Comparison of ENCODE assay signal across 9 cellular contexts in genomic region chr12:6550294-6551062, GRCh38. TPM values are rescaled to one million over a fixed set of nuclear protein-coding genes. Genes with fewer than 3 reads are reported as not detected.
A peak's percentile ranks its signal among the peaks of the same experiment; 100 is the strongest.
DNase-seq lines count a peak whose midpoint lies in the region; ATAC-seq, FAIRE-seq and TF ChIP-seq lines count a peak whose summit lies in the region.
"Had no signal": no experiment of that assay in that cellular context is flagged by ENCODE, and none has a peak within 500 bp of the region (broad histone marks: within the 10 kb centered on the region; RNA-seq: fewer than 3 reads in every experiment).

No MANE protein-coding gene starts in this region.

- H3K4me2 ChIP-seq in H1 (ENCODE audit: insufficient read depth in 1 of 2, low read depth in 2 of 2, low read length in 2 of 2) = no peak overlapping the region

- H3K9me3 Mint-ChIP-seq in stimulated activated naive B cell treated with anti-CD40 and anti-IgM and Interleukin-4, amounts not matched to agents 10 μg/mL and 1 μg/mL and 100 μg/mL, for 72 hours = no peaks in the 10 kb centered on the region
- H3K9me3 Mint-ChIP-seq in WTC11 = no peaks in the 10 kb centered on the region

- POLR2A ChIA-PET in H1 (lab: Charles Lee; ENCODE audit: partially characterized antibody) = interaction anchor here (0.7 to 24.2 kb wide), 14 partner anchors 8 to 149 kb away, joined by 3 to 665 read pairs (median 4); partner anchors contain the start of genes GAPDH and NOP2
- POLR2A ChIA-PET in WTC11 (lab: Charles Lee) = no interaction called here

- H3K9ac ChIP-seq in H1 (replicated peaks in 1 of 4; ENCODE audit: extremely low read depth in 1 of 4, low read depth in 3 of 4, low read length in 3 of 4) = no peak overlapping the region

- H2BK5ac ChIP-seq in H1 (ENCODE audit: low read depth, low read length) = no peak overlapping the region; the same call in 1 of the 2 replicates

- H4K91ac ChIP-seq in H1 (replicated peaks; ENCODE audit: insufficient read length, low read length) = no peak overlapping the region

- no peak overlapping the region for H2BK20ac ChIP-seq in H1 (ENCODE audit: low read length)

- H2BK120ac ChIP-seq in H1 (replicated peaks; ENCODE audit: low read depth, low read length) = no peak overlapping the region

- CTCF ChIA-PET in H1 (lab: Charles Lee; ENCODE audit: partially characterized antibody) (interaction anchor here (0.9 to 24.9 kb wide), 11 partner anchors 4 to 275 kb away, joined by 3 to 462 read pairs (median 6); partner anchors contain the start of genes GAPDH, IFFO1 and NOP2), WTC11 (lab: Charles Lee) (interaction anchor here (1.3 to 13.4 kb wide), 5 partner anchors 12 to 322 kb away, joined by 3 to 195 read pairs (median 12); partner anchors contain the start of gene SPSB2)

- H3K27me3 Mint-ChIP-seq in stimulated activated naive B cell treated with anti-CD40 and anti-IgM and Interleukin-4, amounts not matched to agents 10 μg/mL and 1 μg/mL and 100 μg/mL, for 72 hours = no peaks in the 10 kb centered on the region
- no peaks in the 10 kb centered on the region for H3K27me3 Mint-ChIP-seq in WTC11 (ENCODE audit: low read depth)
- H3K27me3 Mint-ChIP-seq: activated CD8-positive, alpha-beta memory T cell treated with anti-CD3 and anti-CD28 coated beads, Interleukin-2, amount 10 ng/mL, durations not matched to agents 7 days and 5 days had no signal

- no peak overlapping the region for H2BK12ac ChIP-seq in H1 (ENCODE audit: low read depth, low read length)

- H3K4ac ChIP-seq in H1 (replicated peaks; ENCODE audit: insufficient read length, low read depth, low read length) = no peak overlapping the region

- H3K36me3 ChIP-seq in H1 (ENCODE audit: control insufficient read depth in 2 of 4, insufficient read depth in 4 of 4, low read length in 3 of 4) = peaks cover 6 to 23% (median 12%) of the 10 kb centered on the region in 4 experiments; a peak in 6 of 8 replicates
- H3K36me3 ChIP-seq in psoas muscle (ENCODE audit: insufficient read depth in 1 of 2, low read depth in 1 of 2) = peaks cover 0 to 49% of the 10 kb centered on the region in 2 donors

- peaks cover 50 to 70% of the 10 kb centered on the region in 2 donors for H3K36me3 Mint-ChIP-seq in stimulated activated naive B cell treated with anti-CD40 and anti-IgM and Interleukin-4, amounts not matched to agents 10 μg/mL and 1 μg/mL and 100 μg/mL, for 72 hours
- peaks cover 29% of the 10 kb centered on the region for H3K36me3 Mint-ChIP-seq in WTC11

- 83% methylated on average over 23 of the region's 24 CpGs; no CpG with 5 or more reads in 1 of the 2 experiments for WGBS in H1 (ENCODE audit: extremely low coverage in 1 of 2, insufficient coverage in 1 of 2, insufficient read length in 1 of 2, insufficient replicate concordance in 2 of 2, low coverage in 1 of 2, low lambda C conversion rate in 2 of 2, missing lambda C conversion rate in 1 of 2), 2 experiments
- 47 to 64% (median 50%) methylated on average over 24 of the region's 24 CpGs for WGBS in psoas muscle, 3 donors

- TF ChIP-seq EP300 in H1 (IDR thresholded peaks at IDR 0.05; ENCODE audit: borderline replicate concordance in 1 of 2, low read depth in 2 of 2, low read length in 2 of 2) = no peak

- no peak for TF ChIP-seq RAD21 in H1 (IDR thresholded peaks at IDR 0.05 in 1 of 2, conservative IDR thresholded peaks at IDR 0.05 in 1 of 2; ENCODE audit: low read depth in 2 of 2, low read length in 2 of 2)

- H4K5ac ChIP-seq in H1 (ENCODE audit: insufficient read length, low read depth, low read length) = no peak overlapping the region

- H3K56ac ChIP-seq in H1 (replicated peaks; ENCODE audit: insufficient read length, low read depth, low read length) = no peak overlapping the region

- no peak for TF ChIP-seq CTCF in H1 (IDR thresholded peaks at IDR 0.05; ENCODE audit: control extremely low read depth in 1 of 3, insufficient read depth in 1 of 3, low read depth in 1 of 3, low read length in 3 of 3)
- TF ChIP-seq CTCF in psoas muscle (IDR thresholded peaks at IDR 0.05) = no peak
- TF ChIP-seq CTCF in WTC11 (IDR thresholded peaks at IDR 0.05) = no peak

- H3K4me3 ChIP-seq in H1 (ENCODE audit: extremely low read depth in 1 of 4, insufficient read depth in 2 of 4, low read depth in 3 of 4, low read length in 4 of 4) (no peak overlapping the region), psoas muscle (peak overlapping the region; percentile 95)

- H3K9me3 ChIP-seq in H1 (ENCODE audit: insufficient read depth in 2 of 2, low read depth in 1 of 2, low read length in 1 of 2) (no peaks in the 10 kb centered on the region), psoas muscle (no peaks in the 10 kb centered on the region)

- TF ChIP-seq POLR2A in H1 (IDR thresholded peaks at IDR 0.05; ENCODE audit: control extremely low read depth in 1 of 2, low read depth in 2 of 2, low read length in 2 of 2) = no peak

- peaks cover 12% of the 10 kb centered on the region; the same call in 1 of the 2 replicates for H3K23me2 ChIP-seq in H1 (ENCODE audit: low read depth, low read length)

- H2BK15ac ChIP-seq in H1 (ENCODE audit: low read length) = no peak overlapping the region

- H3K4me3 Mint-ChIP-seq in stimulated activated naive B cell treated with anti-CD40 and anti-IgM and Interleukin-4, amounts not matched to agents 10 μg/mL and 1 μg/mL and 100 μg/mL, for 72 hours = no peak overlapping the region
- no peak overlapping the region for H3K4me3 Mint-ChIP-seq in WTC11
- H3K4me3 Mint-ChIP-seq: activated CD8-positive, alpha-beta memory T cell treated with anti-CD3 and anti-CD28 coated beads, Interleukin-2, amount 10 ng/mL, durations not matched to agents 7 days and 5 days had no signal

- H3K27ac Mint-ChIP-seq in stimulated activated naive B cell treated with anti-CD40 and anti-IgM and Interleukin-4, amounts not matched to agents 10 μg/mL and 1 μg/mL and 100 μg/mL, for 72 hours = no peak overlapping the region
- no peak overlapping the region for H3K27ac Mint-ChIP-seq in WTC11

- DNase-seq in HTR-8/SVneo (ENCODE audit: insufficient read length, low spot score) (no peak), H1 (ENCODE audit: low read depth in 1 of 2, low spot score in 2 of 2) (no peak), psoas muscle (no peak), WTC11 (ENCODE audit: low spot score) (no peak), DMS 273 treated with DMSO at 0.1 percent for 48 hours (lab: John Stamatoyannopoulos, UW) (no peak)
- no peak for DNase-seq in stimulated activated naive B cell treated with anti-CD40 and anti-IgM and Interleukin-4, amounts not matched to agents 10 μg/mL and 1 μg/mL and 100 μg/mL, for 72 hours
- DNase-seq: activated CD8-positive, alpha-beta memory T cell treated with anti-CD3 and anti-CD28 coated beads, Interleukin-2, amount 10 ng/mL, durations not matched to agents 7 days and 5 days; cortex of kidney; NCI-H1417 treated with DMSO at 0.1 percent for 48 hours had no signal

- peaks cover 4 to 15% (median 9%) of the 10 kb centered on the region in 4 experiments for H3K4me1 ChIP-seq in H1 (replicated peaks in 1 of 4; ENCODE audit: control insufficient read depth in 3 of 4, insufficient read depth in 4 of 4, low read length in 3 of 4)
- peaks cover 49% of the 10 kb centered on the region for H3K4me1 ChIP-seq in psoas muscle

- H3K18ac ChIP-seq in H1 (ENCODE audit: extremely low read depth, low read length) = no peak overlapping the region

- ATAC-seq in psoas muscle (no peak), WTC11 (no peak)
- no peak for ATAC-seq in stimulated activated naive B cell treated with anti-CD40 and anti-IgM and Interleukin-4, amounts not matched to agents 10 μg/mL and 1 μg/mL and 100 μg/mL, for 72 hours (replicated peaks)
- ATAC-seq: activated CD8-positive, alpha-beta memory T cell treated with anti-CD3 and anti-CD28 coated beads, Interleukin-2, amount 10 ng/mL, durations not matched to agents 7 days and 5 days had no signal

- no peaks in the 10 kb centered on the region for H3K27me3 ChIP-seq in H1 (replicated peaks in 1 of 4; ENCODE audit: control insufficient read depth in 3 of 4, extremely low read depth in 1 of 4, insufficient read depth in 3 of 4, low read length in 3 of 4)
- H3K27me3 ChIP-seq in psoas muscle (ENCODE audit: insufficient read depth in 3 of 3, low read length in 2 of 3) = no peaks in the 10 kb centered on the region

- FAIRE-seq in HTR-8/SVneo (lab: Jason Lieb, UNC) = peak; percentile 64
- FAIRE-seq in H1 (lab: Jason Lieb, UNC) = no peak

- peaks cover 24% of the 10 kb centered on the region for H3K79me1 ChIP-seq in H1 (ENCODE audit: low read depth, low read length)

- no peak overlapping the region for H3K14ac ChIP-seq in H1 (ENCODE audit: insufficient read length)

- no peak overlapping the region for H3K23ac ChIP-seq in H1 (ENCODE audit: insufficient read length)

- H4K20me1 ChIP-seq in H1 (replicated peaks in 1 of 2; ENCODE audit: control insufficient read depth in 1 of 2, insufficient read depth in 2 of 2, low read length in 2 of 2) = peaks cover 10 to 24% of the 10 kb centered on the region in 2 experiments

- peak overlapping the region; percentile 29; the same call in 1 of the 2 replicates for H4K8ac ChIP-seq in H1 (ENCODE audit: extremely low read depth, insufficient read depth, low read length)

- H3K27ac ChIP-seq in H1 (ENCODE audit: low read depth, low read length) (no peak overlapping the region), psoas muscle (peak overlapping the region; percentile 100)

- intact Hi-C loops in psoas muscle (cut with DNase I) = loop anchor here in 1 of 2 donors (2.0 kb wide), 1 partner anchor 16 kb away; the partner anchor contains the start of gene GAPDH

- H3K79me2 ChIP-seq in H1 (ENCODE audit: control insufficient read depth in 1 of 2, insufficient read depth in 2 of 2, low read length in 2 of 2) = peaks cover 0 to 41% of the 10 kb centered on the region in 2 experiments; a peak in 2 of 4 replicates

- H3K4me1 Mint-ChIP-seq in stimulated activated naive B cell treated with anti-CD40 and anti-IgM and Interleukin-4, amounts not matched to agents 10 μg/mL and 1 μg/mL and 100 μg/mL, for 72 hours = peaks cover 23 to 40% of the 10 kb centered on the region in 2 donors
- H3K4me1 Mint-ChIP-seq in WTC11 = peaks cover 29% of the 10 kb centered on the region

- no peak overlapping the region for H2AK5ac ChIP-seq in H1 (ENCODE audit: low read depth, low read length)

- H2AFZ ChIP-seq in H1 (ENCODE audit: low read length) = no peak overlapping the region

RNA-seq across cellular contexts. Expression of gene IFFO1, which starts 5.4 kb away (rescaled TPM):
- 11.8 and 12.2 TPM in 2 replicates for total RNA-seq in H1 (2021; fragmentation: NEBNext Ultra II Directional; extraction: Animal tissue kit (Norgen Biotek cat#: 25700))
- polyA plus RNA-seq in H1 (2011; rRNA removed) = 12.8 and 16.4 TPM in 2 replicates
- polyA plus RNA-seq in H1 (2011; cell fraction: cytosol; rRNA removed) = 15.3 TPM
- 40.6 TPM for polyA plus RNA-seq in H1 (2011; cell fraction: nucleus; rRNA removed)
- 8.2 to 13.3 TPM (median 13.2 TPM) in 4 replicates for polyA plus RNA-seq in H1 (2012, experiment 1 of 2)
- 7.8 TPM for polyA plus RNA-seq in H1 (2012, experiment 2 of 2)
- polyA plus RNA-seq in H1 (2013, experiment 1 of 2) = 11.5 TPM
- 9.5 TPM for polyA plus RNA-seq in H1 (2013, experiment 2 of 2)
- 4.7 and 4.9 TPM in 2 replicates for polyA minus RNA-seq in H1 (2011; rRNA and poly(A)+ RNA removed)
- 3.6 TPM for polyA minus RNA-seq in H1 (2011; cell fraction: cytosol; rRNA and poly(A)+ RNA removed)
- 10.6 TPM for polyA minus RNA-seq in H1 (2011; cell fraction: nucleus; rRNA and poly(A)+ RNA removed)
- 10 to 100 TPM; 12.6 to 26.3 (median 18.0) TPM for total RNA-seq in psoas muscle
- 1 to 10 TPM; 6.7 to 8.9 (median 8.3) TPM for polyA plus RNA-seq in psoas muscle
- 14.1 to 15.4 TPM (median 14.5 TPM) in 3 replicates for total RNA-seq in WTC11 (2021)

RNA-seq across cellular contexts. Expression of gene GAPDH, which starts 16.2 kb away (rescaled TPM):
- total RNA-seq in H1 (2021; fragmentation: NEBNext Ultra II Directional; extraction: Animal tissue kit (Norgen Biotek cat#: 25700)) = 5,175 and 5,215 TPM in 2 replicates
- polyA plus RNA-seq in H1 (2011; rRNA removed) (15,878 and 16,791 TPM in 2 replicates), psoas muscle (over 10,000 TPM in 2 of 3 donors, 1,000 to 10,000 TPM in 1; 9,788 to 18,891 (median 16,487) TPM)
- 15,311 TPM for polyA plus RNA-seq in H1 (2011; cell fraction: cytosol; rRNA removed)
- polyA plus RNA-seq in H1 (2011; cell fraction: nucleus; rRNA removed) = 11,358 TPM
- 6,320 to 9,842 TPM (median 9,706 TPM) in 4 replicates for polyA plus RNA-seq in H1 (2012, experiment 1 of 2)
- polyA plus RNA-seq in H1 (2012, experiment 2 of 2) = 9,111 TPM
- polyA plus RNA-seq in H1 (2013, experiment 1 of 2) = 3,841 TPM
- 3,883 TPM for polyA plus RNA-seq in H1 (2013, experiment 2 of 2)
- polyA minus RNA-seq in H1 (2011; rRNA and poly(A)+ RNA removed) = 9,722 and 10,058 TPM in 2 replicates
- 5,130 TPM for polyA minus RNA-seq in H1 (2011; cell fraction: cytosol; rRNA and poly(A)+ RNA removed)
- polyA minus RNA-seq in H1 (2011; cell fraction: nucleus; rRNA and poly(A)+ RNA removed) = 3,036 TPM
- total RNA-seq in psoas muscle (over 10,000 TPM in 2 of 4 donors, 1,000 to 10,000 TPM in 2; 7,136 to 10,782 (median 8,991) TPM), WTC11 (2021) (4,276 to 4,694 TPM (median 4,682 TPM) in 3 replicates)

RNA-seq across cellular contexts. Expression of gene NOP2, which starts 17.6 kb away (rescaled TPM):
- 82.6 and 85.6 TPM in 2 replicates for total RNA-seq in H1 (2021; fragmentation: NEBNext Ultra II Directional; extraction: Animal tissue kit (Norgen Biotek cat#: 25700))
- 34.4 and 35.4 TPM in 2 replicates for polyA plus RNA-seq in H1 (2011; rRNA removed)
- 55.4 TPM for polyA plus RNA-seq in H1 (2011; cell fraction: cytosol; rRNA removed)
- polyA plus RNA-seq in H1 (2011; cell fraction: nucleus; rRNA removed) = 191 TPM
- polyA plus RNA-seq in H1 (2012, experiment 1 of 2) = 73.4 to 85.0 TPM (median 77.9 TPM) in 4 replicates
- 49.2 TPM for polyA plus RNA-seq in H1 (2012, experiment 2 of 2)
- polyA plus RNA-seq in H1 (2013, experiment 1 of 2) = 63.9 TPM
- 51.3 TPM for polyA plus RNA-seq in H1 (2013, experiment 2 of 2)
- polyA minus RNA-seq in H1 (2011; rRNA and poly(A)+ RNA removed) = 29.8 and 75.1 TPM in 2 replicates
- 26.6 TPM for polyA minus RNA-seq in H1 (2011; cell fraction: cytosol; rRNA and poly(A)+ RNA removed)
- 45.4 TPM for polyA minus RNA-seq in H1 (2011; cell fraction: nucleus; rRNA and poly(A)+ RNA removed)
- 10 to 100 TPM; 29.8 to 62.2 (median 52.9) TPM for total RNA-seq in psoas muscle
- polyA plus RNA-seq in psoas muscle = 10 to 100 TPM; 44.1 to 67.0 (median 66.4) TPM
- total RNA-seq in WTC11 (2021) = 68.4 to 79.4 TPM (median 72.4 TPM) in 3 replicates

RNA-seq across cellular contexts. Expression of gene NCAPD2, which starts 56.6 kb away (rescaled TPM):
- 129 and 132 TPM in 2 replicates for total RNA-seq in H1 (2021; fragmentation: NEBNext Ultra II Directional; extraction: Animal tissue kit (Norgen Biotek cat#: 25700))
- polyA plus RNA-seq in H1 (2011; rRNA removed) (55.8 and 69.6 TPM in 2 replicates), psoas muscle (1 to 10 TPM; 3.9 to 9.5 (median 5.9) TPM)
- polyA plus RNA-seq in H1 (2011; cell fraction: cytosol; rRNA removed) = 80.8 TPM
- 136 TPM for polyA plus RNA-seq in H1 (2011; cell fraction: nucleus; rRNA removed)
- 87.4 to 104 TPM (median 95.1 TPM) in 4 replicates for polyA plus RNA-seq in H1 (2012, experiment 1 of 2)
- 28.6 TPM for polyA plus RNA-seq in H1 (2012, experiment 2 of 2)
- polyA plus RNA-seq in H1 (2013, experiment 1 of 2) = 55.8 TPM
- polyA plus RNA-seq in H1 (2013, experiment 2 of 2) = 51.4 TPM
- polyA minus RNA-seq in H1 (2011; rRNA and poly(A)+ RNA removed) = 177 and 197 TPM in 2 replicates
- polyA minus RNA-seq in H1 (2011; cell fraction: cytosol; rRNA and poly(A)+ RNA removed) = 94.8 TPM
- 106 TPM for polyA minus RNA-seq in H1 (2011; cell fraction: nucleus; rRNA and poly(A)+ RNA removed)
- total RNA-seq in psoas muscle (10 to 100 TPM; 10.1 to 13.4 (median 11.2) TPM), WTC11 (2021) (131 to 141 TPM (median 133 TPM) in 3 replicates)

RNA-seq across cellular contexts. Expression of gene CHD4, which starts 56.7 kb away (rescaled TPM):
- 305 and 330 TPM in 2 replicates for total RNA-seq in H1 (2021; fragmentation: NEBNext Ultra II Directional; extraction: Animal tissue kit (Norgen Biotek cat#: 25700))
- 198 and 214 TPM in 2 replicates for polyA plus RNA-seq in H1 (2011; rRNA removed)
- polyA plus RNA-seq in H1 (2011; cell fraction: cytosol; rRNA removed) = 178 TPM
- polyA plus RNA-seq in H1 (2011; cell fraction: nucleus; rRNA removed) = 362 TPM
- 194 to 267 TPM (median 241 TPM) in 4 replicates for polyA plus RNA-seq in H1 (2012, experiment 1 of 2)
- polyA plus RNA-seq in H1 (2012, experiment 2 of 2) = 52.1 TPM
- 180 TPM for polyA plus RNA-seq in H1 (2013, experiment 1 of 2)
- polyA plus RNA-seq in H1 (2013, experiment 2 of 2) = 192 TPM
- polyA minus RNA-seq in H1 (2011; rRNA and poly(A)+ RNA removed) = 290 and 298 TPM in 2 replicates
- polyA minus RNA-seq in H1 (2011; cell fraction: cytosol; rRNA and poly(A)+ RNA removed) = 180 TPM
- polyA minus RNA-seq in H1 (2011; cell fraction: nucleus; rRNA and poly(A)+ RNA removed) = 129 TPM
- 100 to 1,000 TPM in 2 of 4 donors, 10 to 100 TPM in 2; 94.5 to 152 (median 112) TPM for total RNA-seq in psoas muscle
- 10 to 100 TPM; 62.5 to 90.0 (median 78.5) TPM for polyA plus RNA-seq in psoas muscle
- 333 to 354 TPM (median 334 TPM) in 3 replicates for total RNA-seq in WTC11 (2021)
